36 cellular contexts compared by ENCODE assay signal in genomic region chr12:108257610-108258106, GRCh38.
DNase-seq lines count a peak whose midpoint lies in the region; ATAC-seq, FAIRE-seq and TF ChIP-seq lines count a peak whose summit lies in the region.
"Had no signal": no experiment of that assay in that cellular context is flagged by ENCODE, and none has a peak within 500 bp of the region (broad histone marks: within the 10 kb centered on the region; RNA-seq: fewer than 3 reads in every experiment).

No MANE protein-coding gene starts in this region.

- TF ChIP-seq RAD21 in HepG2 (CRISPR knock-in tag; IDR thresholded peaks at IDR 0.05) (no peak), neural cell (conservative IDR thresholded peaks at IDR 0.05) (peak; percentile 10)

- intact Hi-C loops in HepG2 (cut with micrococcal nuclease; ENCODE audit: unreplicated experiment): no loop called here
- intact Hi-C loops in right lobe of liver (cut with DNase I): no loop called here

- H3K9me3 ChIP-seq in HepG2 (ENCODE audit: low read length) (no peaks in the 10 kb centered on the region), right lobe of liver (peaks cover 0 to 5% (median 0%) of the 10 kb centered on the region in 4 donors), HEK293 (ENCODE audit: control insufficient read depth, insufficient read depth, low read depth, low read length) (no peaks in the 10 kb centered on the region; the same call in 1 of the 2 replicates), neural cell (ENCODE audit: low read length) (no peaks in the 10 kb centered on the region), neural progenitor cell (ENCODE audit: low read depth) (peaks cover 8% of the 10 kb centered on the region)
- H3K9me3 ChIP-seq: BE2C had no signal

- H3K36me3 ChIP-seq in HepG2 (replicated peaks in 1 of 2; ENCODE audit: control insufficient read depth in 1 of 2, insufficient read depth in 2 of 2, low read length in 2 of 2): no peaks in the 10 kb centered on the region
- no peaks in the 10 kb centered on the region for H3K36me3 ChIP-seq in right lobe of liver
- H3K36me3 ChIP-seq in HEK293 (ENCODE audit: control insufficient read depth in 2 of 2, insufficient read depth in 1 of 2, low read length in 2 of 2): no peaks in the 10 kb centered on the region
- H3K36me3 ChIP-seq in neural cell (ENCODE audit: insufficient read depth, low read length): no peaks in the 10 kb centered on the region
- H3K36me3 ChIP-seq in neural progenitor cell: no peaks in the 10 kb centered on the region
- H3K36me3 ChIP-seq: BE2C; BLaER1; BLaER1 treated with 17β-estradiol and CSF1 and Interleukin-3, amounts not matched to agents 10 nM and 100 nM had no signal

- no peaks in the 10 kb centered on the region for H3K36me3 Mint-ChIP-seq in neural progenitor cell
- H3K36me3 Mint-ChIP-seq: CD14-positive monocyte; CD4-positive, alpha-beta memory T cell; CD4-positive, CD25-positive, alpha-beta regulatory T cell; CD8-positive, alpha-beta memory T cell; CD8-positive, alpha-beta T cell had no signal

- TF ChIP-seq CTCF in HepG2 (CRISPR knock-in tag; IDR thresholded peaks at IDR 0.05): no peak
- no peak for TF ChIP-seq CTCF in right lobe of liver (IDR thresholded peaks at IDR 0.05)
- TF ChIP-seq CTCF in HEK293 (tag by site-specific recombination; IDR thresholded peaks at IDR 0.05): no peak
- no peak for TF ChIP-seq CTCF in neural cell (IDR thresholded peaks at IDR 0.05; ENCODE audit: poor library complexity, severe bottlenecking)
- TF ChIP-seq CTCF in neural progenitor cell (IDR thresholded peaks at IDR 0.05): no peak

- H3K9me3 Mint-ChIP-seq in neural progenitor cell: peaks cover 37% of the 10 kb centered on the region

- no peaks in the 10 kb centered on the region for H3K9me2 ChIP-seq in neural cell (ENCODE audit: insufficient read depth, low read length)

- H3K79me2 ChIP-seq in HepG2 (ENCODE audit: insufficient read depth, low read length) (no peaks in the 10 kb centered on the region), neural cell (replicated peaks; ENCODE audit: insufficient read depth, low read length) (no peaks in the 10 kb centered on the region), neural progenitor cell (ENCODE audit: low read depth) (no peaks in the 10 kb centered on the region)

- TF ChIP-seq POLR2A in HepG2 (IDR thresholded peaks at IDR 0.05; ENCODE audit: insufficient read depth in 1 of 2, low read depth in 2 of 2, low read length in 2 of 2) (no peak), right lobe of liver (IDR thresholded peaks at IDR 0.05) (no peak)

- BruUV-seq in HepG2 (replicated peaks; lab: Mats Ljungman, UMichigan): no TSS peak

- H3K27me3 Mint-ChIP-seq in neural progenitor cell (ENCODE audit: insufficient read depth, low read depth): peaks cover 13% of the 10 kb centered on the region
- H3K27me3 Mint-ChIP-seq: CD4-positive, CD25-positive, alpha-beta regulatory T cell had no signal

- TF ChIP-seq EP300 in HepG2 (IDR thresholded peaks at IDR 0.05; ENCODE audit: low read depth in 2 of 2, low read length in 2 of 2): no peak
- no peak for TF ChIP-seq EP300 in HepG2 (CRISPR knock-in tag; IDR thresholded peaks at IDR 0.05; ENCODE audit: borderline replicate concordance)
- peak; percentile 79 for TF ChIP-seq EP300 in neural cell (conservative IDR thresholded peaks at IDR 0.05; ENCODE audit: poor library complexity, severe bottlenecking)

- H3K27ac ChIP-seq in HepG2 (ENCODE audit: extremely low read length, insufficient read depth, low read length) (no peak overlapping the region), right lobe of liver (no peak overlapping the region), HEK293 (ENCODE audit: extremely low read depth, low read depth, low read length) (no peak overlapping the region), neural cell (ENCODE audit: low read length) (peak overlapping the region; percentile 97), neural progenitor cell (no peak overlapping the region), substantia nigra (ENCODE audit: low read depth, low read length, poor library complexity, severe bottlenecking) (no peak overlapping the region)
- H3K27ac ChIP-seq: 22Rv1; A549; BLaER1; BLaER1 treated with 17β-estradiol and CSF1 and Interleukin-3, amounts not matched to agents 10 nM and 100 nM; C4-2B had no signal

- H3K9ac ChIP-seq in HepG2 (ENCODE audit: insufficient read depth, low read depth, low read length) (no peak overlapping the region), neural cell (ENCODE audit: low read length) (peak overlapping the region; percentile 72), neural progenitor cell (no peak overlapping the region)
- H3K9ac ChIP-seq: BLaER1; BLaER1 treated with 17β-estradiol and CSF1 and Interleukin-3, amounts not matched to agents 10 nM and 100 nM had no signal

- no peak overlapping the region for H3K4me2 ChIP-seq in HepG2 (ENCODE audit: low read depth, low read length)
- H3K4me2 ChIP-seq in neural cell (ENCODE audit: low read length): peak overlapping the region; percentile 58
- H3K4me2 ChIP-seq in neural progenitor cell: no peak overlapping the region
- H3K4me2 ChIP-seq: A549, BLaER1 had no signal

- DNase-seq in HepG2 (ENCODE audit: low spot score) (no peak), right lobe of liver (no peak), neural progenitor cell (ENCODE audit: low spot score) (no peak), kidney tubule cell (ENCODE audit: low spot score) (no peak), substantia nigra (lab: John Stamatoyannopoulos, UW) (no peak)
- no peak for DNase-seq in activated CD8-positive, alpha-beta memory T cell treated with anti-CD3 and anti-CD28 coated beads, Interleukin-2, amount 50 U/mL, for 48 hours
- DNase-seq: 8988T; ACHN; AML-193; BE2C; C1 segment of cervical spinal cord; Caco-2; Calu3; CD4-positive, alpha-beta memory T cell; CD4-positive, alpha-beta T cell; CD4-positive, CD25-positive, alpha-beta regulatory T cell; CD8-positive, alpha-beta memory T cell; CD8-positive, alpha-beta T cell; COR-L47; DMS 273 treated with DMSO at 0.1 percent for 48 hours; DMS153; DMS79; DMS79 treated with DMSO at 0.1 percent for 48 hours; DND-41; EL had no signal

- ATAC-seq in HepG2: no peak
- ATAC-seq in right lobe of liver: no peak
- ATAC-seq: A549; CD8-positive, alpha-beta T cell had no signal

- H3K4me1 ChIP-seq in HepG2 (ENCODE audit: insufficient read depth, low read length) (no peaks in the 10 kb centered on the region), right lobe of liver (no peaks in the 10 kb centered on the region), HEK293 (ENCODE audit: control insufficient read depth, insufficient read depth, low read length) (no peaks in the 10 kb centered on the region), neural progenitor cell (peaks cover 20% of the 10 kb centered on the region)
- H3K4me1 ChIP-seq: A549, BE2C, Caco-2 had no signal

- H3F3A ChIP-seq in neural cell (ENCODE audit: insufficient read depth, low read length, poor library complexity, severe bottlenecking) (no peaks in the 10 kb centered on the region), neural progenitor cell (ENCODE audit: low read depth) (no peaks in the 10 kb centered on the region)

- H2AFZ ChIP-seq in HepG2 (ENCODE audit: low read length) (no peak overlapping the region), neural cell (ENCODE audit: low read depth, low read length) (no peak overlapping the region), neural progenitor cell (replicated peaks) (no peak overlapping the region)

- H3K4me3 ChIP-seq in HepG2 (replicated peaks in 1 of 3; ENCODE audit: insufficient read depth in 1 of 3, low read depth in 2 of 3, low read length in 3 of 3) (no peak overlapping the region), right lobe of liver (no peak overlapping the region), HEK293 (ENCODE audit: low read depth, low read length) (no peak overlapping the region), neural cell (ENCODE audit: low read length) (peak overlapping the region; percentile 42), neural progenitor cell (no peak overlapping the region)
- H3K4me3 ChIP-seq: A549; BLaER1; BLaER1 treated with 17β-estradiol and CSF1 and Interleukin-3, amounts not matched to agents 10 nM and 100 nM had no signal

- H3K27ac Mint-ChIP-seq in neural progenitor cell: peak overlapping the region; percentile 13
- H3K27ac Mint-ChIP-seq: B cell; CD4-positive, alpha-beta memory T cell; CD4-positive, alpha-beta T cell; CD4-positive, CD25-positive, alpha-beta regulatory T cell; CD8-positive, alpha-beta memory T cell; CD8-positive, alpha-beta T cell had no signal

- POLR2A ChIA-PET in HepG2 (lab: Yijun Ruan, JAX): no interaction called here
- POLR2A ChIA-PET in HEK293 (lab: Yijun Ruan, JAX): no interaction called here

- H3K4me1 Mint-ChIP-seq in neural progenitor cell: peaks cover 51% of the 10 kb centered on the region
- H3K4me1 Mint-ChIP-seq: B cell had no signal

- FAIRE-seq in HepG2 (lab: Jason Lieb, UNC): no peak
- FAIRE-seq: A204.1, A549, D721Med had no signal

- H3K4me3 Mint-ChIP-seq in neural progenitor cell: no peak overlapping the region
- H3K4me3 Mint-ChIP-seq: B cell; CD14-positive monocyte; CD4-positive, alpha-beta memory T cell; CD4-positive, alpha-beta T cell; CD4-positive, CD25-positive, alpha-beta regulatory T cell; CD8-positive, alpha-beta memory T cell; CD8-positive, alpha-beta T cell had no signal

- 41% methylated on average over 4 of the region's 4 CpGs for WGBS in HepG2 (ENCODE audit: low lambda C conversion rate)
- WGBS in right lobe of liver (ENCODE audit: insufficient coverage, low coverage, low lambda C conversion rate, missing lambda C conversion rate): 59% methylated on average over 4 of the region's 4 CpGs

- in situ Hi-C loops in HepG2 (cut with HindIII; ENCODE audit: extremely low pct_ligation_motif_present, low pct_unique_long_range_greater_than_20kb): no loop called here

- peaks cover 0 to 9% of the 10 kb centered on the region in 2 experiments; a peak in 2 of 5 replicates for H3K27me3 ChIP-seq in HepG2 (ENCODE audit: control insufficient read depth in 1 of 2, insufficient read depth in 2 of 2, low read length in 2 of 2)
- H3K27me3 ChIP-seq in right lobe of liver: no peaks in the 10 kb centered on the region
- H3K27me3 ChIP-seq in neural cell (ENCODE audit: insufficient read depth, low read depth, low read length): no peaks in the 10 kb centered on the region
- H3K27me3 ChIP-seq in neural progenitor cell: no peaks in the 10 kb centered on the region
- H3K27me3 ChIP-seq: BE2C; BLaER1; BLaER1 treated with 17β-estradiol and CSF1 and Interleukin-3, amounts not matched to agents 10 nM and 100 nM had no signal

- H4K20me1 ChIP-seq in HepG2 (ENCODE audit: insufficient read depth, low read length) (no peaks in the 10 kb centered on the region), neural cell (ENCODE audit: insufficient read depth) (no peaks in the 10 kb centered on the region), neural progenitor cell (ENCODE audit: low read depth) (no peaks in the 10 kb centered on the region)
- H4K20me1 ChIP-seq: BLaER1; BLaER1 treated with 17β-estradiol and CSF1 and Interleukin-3, amounts not matched to agents 10 nM and 100 nM had no signal

- CTCF ChIA-PET in HepG2 (lab: Yijun Ruan, JAX; ENCODE audit: low intra/inter-chr PET ratio, low total read pairs) (no interaction called here), HEK293 (lab: Yijun Ruan, JAX) (interaction anchor here (0.6 kb wide), 1 partner anchor 30 kb away, joined by 4 read pairs; no protein-coding TSS in a partner anchor)

TF ChIP-seq in neural cell, 6 proteins besides CTCF, POLR2A, EP300 and RAD21:
- no peak for TF ChIP-seq EZH2 (IDR thresholded peaks at IDR 0.05; ENCODE audit: borderline replicate concordance, insufficient read depth, low read length, poor library complexity, severe bottlenecking)
- peak; percentile 56 for TF ChIP-seq POLR2AphosphoS5 (IDR thresholded peaks at IDR 0.05)
TF ChIP-seq in neural cell: peak in this region for 1.

Comparison
In these comparisons a context has a peak if more than half of its experiments do, and no peak if none do; other contexts are left out.
1. Of the 63 proteins assayed by ChIP-seq in both HepG2 and HEK293: peak only in HepG2: none; only in HEK293: ATF2; in both: none; in neither: 62.